Comparison of ENCODE assay signal across 21 cellular contexts in the genomic region with DNA sequence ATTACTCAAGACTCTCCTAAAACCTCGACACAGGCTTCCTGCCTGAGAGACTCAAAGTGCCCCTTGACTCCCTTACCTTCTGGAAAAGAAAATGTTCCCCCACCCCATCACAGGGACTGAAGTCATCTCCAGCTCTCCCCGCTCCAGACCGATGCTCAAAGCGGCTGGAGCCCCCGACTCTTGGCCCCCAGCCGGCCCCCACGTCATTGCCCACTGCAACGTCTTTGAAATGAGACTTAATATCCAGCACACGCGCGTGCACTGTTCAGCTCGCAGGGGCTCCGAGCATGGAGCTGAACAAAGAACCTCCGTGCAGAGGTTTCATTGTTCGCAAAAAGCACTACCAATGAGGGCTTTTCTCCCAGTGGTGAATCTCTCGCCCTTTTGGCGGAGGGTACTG.
A peak's percentile ranks its signal among the peaks of the same experiment; 100 is the strongest.
DNase-seq lines count a peak whose midpoint lies in the region; ATAC-seq and TF ChIP-seq lines count a peak whose summit lies in the region.
"Had no signal": no experiment of that assay in that cellular context is flagged by ENCODE, and none has a peak within 500 bp of the region (broad histone marks: within the 10 kb centered on the region; RNA-seq: fewer than 3 reads in every experiment).

No MANE protein-coding gene starts in this region.

- H3K9me3 ChIP-seq in smooth muscle cell (replicated peaks; ENCODE audit: low read depth): no peaks in the 10 kb centered on the region
- H3K9me3 ChIP-seq: BE2C, HAP-1 had no signal

- H3K4me1 ChIP-seq in GM23338 (ENCODE audit: insufficient read depth) (0 out of 2 replicates have a peak, but pooled peaks cover 3% of the 10 kb centered on the region), smooth muscle cell (ENCODE audit: low read depth) (peaks cover 3% of the 10 kb centered on the region)
- H3K4me1 ChIP-seq: HAP-1 had no signal

- H2AFZ ChIP-seq in GM23338 (peak overlapping the region; percentile 59; the same call in 1 of the 2 replicates), smooth muscle cell (ENCODE audit: low read depth) (peak overlapping the region; percentile 67)

- H3K4me2 ChIP-seq in GM23338: no peak overlapping the region
- H3K4me2 ChIP-seq in smooth muscle cell: peak overlapping the region; percentile 53

- no peak for TF ChIP-seq CTCF in GM23338 (conservative IDR thresholded peaks at IDR 0.05; ENCODE audit: low read depth in 2 of 2)
- TF ChIP-seq CTCF in neural crest cell (conservative IDR thresholded peaks at IDR 0.05): no peak
- no peak for TF ChIP-seq CTCF in smooth muscle cell (IDR thresholded peaks at IDR 0.05; ENCODE audit: borderline replicate concordance, insufficient read depth, poor library complexity, severe bottlenecking)

- H3F3A ChIP-seq in GM23338 (replicated peaks; ENCODE audit: low read depth): no peaks in the 10 kb centered on the region
- H3F3A ChIP-seq in smooth muscle cell (ENCODE audit: low read depth): peaks cover 9% of the 10 kb centered on the region

- H4K20me1 ChIP-seq in GM23338 (replicated peaks; ENCODE audit: insufficient read depth) (no peaks in the 10 kb centered on the region), smooth muscle cell (ENCODE audit: low read depth) (no peaks in the 10 kb centered on the region)

- H3K4me3 ChIP-seq in GM23338 (no peak overlapping the region), smooth muscle cell (no peak overlapping the region)
- H3K4me3 ChIP-seq: GM12878, HAP-1, K562 had no signal

- H3K27ac ChIP-seq in GM23338 (ENCODE audit: low read depth): no peak overlapping the region
- peak overlapping the region; percentile 39 for H3K27ac ChIP-seq in smooth muscle cell (ENCODE audit: low read depth)

- no peaks in the 10 kb centered on the region for H3K36me3 Mint-ChIP-seq in GM23338 (ENCODE audit: low read depth)
- H3K36me3 Mint-ChIP-seq in central memory CD8-positive, alpha-beta T cell (ENCODE audit: insufficient read depth): no peaks in the 10 kb centered on the region
- H3K36me3 Mint-ChIP-seq in neural crest cell (ENCODE audit: low read depth): no peaks in the 10 kb centered on the region
- H3K36me3 Mint-ChIP-seq: CD4-positive, CD25-positive, alpha-beta regulatory T cell had no signal

- peaks cover 8% of the 10 kb centered on the region; the same call in 1 of the 3 replicates for H3K4me1 Mint-ChIP-seq in GM23338
- H3K4me1 Mint-ChIP-seq in central memory CD8-positive, alpha-beta T cell: no peaks in the 10 kb centered on the region
- peaks cover 3% of the 10 kb centered on the region for H3K4me1 Mint-ChIP-seq in neural crest cell
- H3K4me1 Mint-ChIP-seq: CD4-positive, CD25-positive, alpha-beta regulatory T cell; CD8-positive, alpha-beta memory T cell had no signal

- H3K9me2 ChIP-seq in GM23338 (ENCODE audit: insufficient read depth): peaks cover 4% of the 10 kb centered on the region; the same call in 1 of the 2 replicates

- H3K27me3 Mint-ChIP-seq in GM23338 (ENCODE audit: insufficient read depth, low read depth, poor library complexity): no peaks in the 10 kb centered on the region
- H3K27me3 Mint-ChIP-seq in central memory CD8-positive, alpha-beta T cell: peaks cover 25% of the 10 kb centered on the region
- no peaks in the 10 kb centered on the region for H3K27me3 Mint-ChIP-seq in neural crest cell (ENCODE audit: low read depth)
- H3K27me3 Mint-ChIP-seq: CD4-positive, CD25-positive, alpha-beta regulatory T cell had no signal

- H3K9me3 Mint-ChIP-seq in GM23338: no peaks in the 10 kb centered on the region
- no peaks in the 10 kb centered on the region for H3K9me3 Mint-ChIP-seq in central memory CD8-positive, alpha-beta T cell
- peaks cover 8% of the 10 kb centered on the region for H3K9me3 Mint-ChIP-seq in neural crest cell

- H3K79me2 ChIP-seq in GM23338 (replicated peaks; ENCODE audit: insufficient read depth) (no peaks in the 10 kb centered on the region), smooth muscle cell (ENCODE audit: low read depth) (no peaks in the 10 kb centered on the region)

- 86% methylated on average over 17 of the region's 17 CpGs for WGBS in smooth muscle cell (ENCODE audit: low lambda C conversion rate)

- no peaks in the 10 kb centered on the region for H3K36me3 ChIP-seq in GM23338 (ENCODE audit: insufficient read depth)
- no peaks in the 10 kb centered on the region for H3K36me3 ChIP-seq in smooth muscle cell (ENCODE audit: low read depth)
- H3K36me3 ChIP-seq: BE2C, HAP-1 had no signal

- H3K27ac Mint-ChIP-seq in GM23338: no peak overlapping the region
- peak overlapping the region; percentile 22 for H3K27ac Mint-ChIP-seq in central memory CD8-positive, alpha-beta T cell (ENCODE audit: low read depth)
- H3K27ac Mint-ChIP-seq in neural crest cell (ENCODE audit: unreplicated experiment): peak overlapping the region; percentile 68
- H3K27ac Mint-ChIP-seq: CD4-positive, CD25-positive, alpha-beta regulatory T cell; CD8-positive, alpha-beta memory T cell had no signal

- H3K27me3 ChIP-seq in GM23338 (ENCODE audit: insufficient read depth) (no peaks in the 10 kb centered on the region), smooth muscle cell (ENCODE audit: low read depth) (no peaks in the 10 kb centered on the region)
- H3K27me3 ChIP-seq: BE2C had no signal

- no peak overlapping the region for H3K9ac ChIP-seq in smooth muscle cell (ENCODE audit: low read depth)

- no peak overlapping the region for H3K4me3 Mint-ChIP-seq in GM23338
- H3K4me3 Mint-ChIP-seq in central memory CD8-positive, alpha-beta T cell: no peak overlapping the region
- no peak overlapping the region for H3K4me3 Mint-ChIP-seq in neural crest cell
- H3K4me3 Mint-ChIP-seq: CD4-positive, CD25-positive, alpha-beta regulatory T cell; CD8-positive, alpha-beta memory T cell had no signal

- DNase-seq in GM23338 (ENCODE audit: low spot score) (no peak), neural crest cell (ENCODE audit: low read depth, low spot score) (no peak), smooth muscle cell (lab: John Stamatoyannopoulos, UW; ENCODE audit: unreplicated experiment) (no peak), NCI-H1930 (lab: John Stamatoyannopoulos, UW) (no peak), T-helper 2 cell (no peak)
- DNase-seq in central memory CD8-positive, alpha-beta T cell (ENCODE audit: low spot score in 2 of 2): no peak
- DNase-seq: BE2C; C1 segment of cervical spinal cord; CD4-positive, CD25-positive, alpha-beta regulatory T cell; CD8-positive, alpha-beta memory T cell; COR-L47; DMS 273 treated with DMSO at 0.1 percent for 48 hours; DMS53; DND-41; EL; IMR-90 had no signal

- ATAC-seq in GM23338: no peak
- ATAC-seq in central memory CD8-positive, alpha-beta T cell (replicated peaks; ENCODE audit: extremely low read depth, poor library complexity, severe bottlenecking): no peak
- no peak for ATAC-seq in HG02884 (IDR thresholded peaks at IDR 0.05; ENCODE audit: unreplicated experiment)
- no peak for ATAC-seq in HG02938 (IDR thresholded peaks at IDR 0.05; ENCODE audit: unreplicated experiment)
- ATAC-seq: GM12878, K562 had no signal
